17 cellular contexts compared by ENCODE assay signal in genomic region chr12:32569256-32569655, GRCh38.
DNase-seq lines count a peak whose midpoint lies in the region; ATAC-seq and TF ChIP-seq lines count a peak whose summit lies in the region.
"Had no signal": no experiment of that assay in that cellular context is flagged by ENCODE, and none has a peak within 500 bp of the region (broad histone marks: within the 10 kb centered on the region; RNA-seq: fewer than 3 reads in every experiment).

No MANE protein-coding gene starts in this region.

- intact Hi-C loops in Calu3 (cut with micrococcal nuclease; ENCODE audit: unreplicated experiment), result loop anchor here (2.0 kb wide), 2 partner anchors 34 to 114 kb away; no protein-coding TSS in a partner anchor

- no peak overlapping the region for H3K4me2 ChIP-seq in osteoblast (ENCODE audit: insufficient read depth, low read length)

- TF ChIP-seq CTCF in Calu3 (IDR thresholded peaks at IDR 0.05; ENCODE audit: unreplicated experiment), result no peak
- TF ChIP-seq CTCF in osteoblast (IDR thresholded peaks at IDR 0.05; ENCODE audit: extremely low read depth, low read depth, low read length), result no peak

- H2AFZ ChIP-seq in osteoblast (ENCODE audit: low read length), result peak overlapping the region; percentile 54

- peak overlapping the region; percentile 77 for H3K27ac Mint-ChIP-seq in Calu3 (ENCODE audit: unreplicated experiment)
- H3K27ac Mint-ChIP-seq: activated CD4-positive, alpha-beta T cell treated with anti-CD3 and anti-CD28 coated beads, Interleukin-2, amount 10 ng/mL, durations not matched to agents 24 days and 14 days; activated T-helper 1 cell treated with anti-CD3 and anti-CD28 coated beads, Interleukin-12 subunit alpha, Interleukin-12 subunit beta, Interleukin-2, Interleukin-4 antibody, amounts not matched to agents 30 ng/mL and 10 ng/mL and 1 ng/mL, durations not matched to agents 14 hours and 24 hours and 36 hours; T-helper 17 cell had no signal

- peaks cover 15% of the 10 kb centered on the region for H3K36me3 Mint-ChIP-seq in Calu3 (ENCODE audit: insufficient read depth, unreplicated experiment)

- H3K4me3 Mint-ChIP-seq in Calu3 (ENCODE audit: low read depth, unreplicated experiment), result peak overlapping the region; percentile 2
- H3K4me3 Mint-ChIP-seq: activated CD4-positive, alpha-beta T cell treated with anti-CD3 and anti-CD28 coated beads, Interleukin-2, amount 10 ng/mL, durations not matched to agents 24 days and 14 days; activated T-helper 1 cell treated with anti-CD3 and anti-CD28 coated beads, Interleukin-12 subunit alpha, Interleukin-12 subunit beta, Interleukin-2, Interleukin-4 antibody, amounts not matched to agents 30 ng/mL and 10 ng/mL and 1 ng/mL, durations not matched to agents 14 hours and 24 hours and 36 hours; T-helper 17 cell had no signal

- no peak overlapping the region for H3K4me3 ChIP-seq in osteoblast (ENCODE audit: insufficient read depth, low read length)
- H3K4me3 ChIP-seq: left lung had no signal

- H3K36me3 ChIP-seq in osteoblast (ENCODE audit: insufficient read depth, low read length), result no peaks in the 10 kb centered on the region

- H3K4me1 Mint-ChIP-seq in Calu3 (ENCODE audit: low read depth, unreplicated experiment), result peaks cover 49% of the 10 kb centered on the region
- H3K4me1 Mint-ChIP-seq: T-helper 17 cell had no signal

- peak overlapping the region; percentile 43 for H3K27ac ChIP-seq in cingulate gyrus (ENCODE audit: low read depth, low read length)
- H3K27ac ChIP-seq in osteoblast (ENCODE audit: low read depth, low read length), result peak overlapping the region; percentile 29

- no peak for ATAC-seq in GM18519 (IDR thresholded peaks at IDR 0.05; ENCODE audit: low FRiP score, unreplicated experiment)
- no peak for ATAC-seq in HG02981 (IDR thresholded peaks at IDR 0.05; ENCODE audit: unreplicated experiment)
- ATAC-seq: left lung, T-helper 17 cell had no signal

- H3K27me3 Mint-ChIP-seq in Calu3 (ENCODE audit: unreplicated experiment), result no peaks in the 10 kb centered on the region
- H3K27me3 Mint-ChIP-seq: activated CD4-positive, alpha-beta T cell treated with anti-CD3 and anti-CD28 coated beads, Interleukin-2, amount 10 ng/mL, durations not matched to agents 24 days and 14 days had no signal

- no peaks in the 10 kb centered on the region for H3K9me3 Mint-ChIP-seq in Calu3 (ENCODE audit: low read depth, unreplicated experiment)
- H3K9me3 Mint-ChIP-seq: activated CD4-positive, alpha-beta T cell treated with anti-CD3 and anti-CD28 coated beads, Interleukin-2, amount 10 ng/mL, durations not matched to agents 24 days and 14 days; activated T-helper 1 cell treated with anti-CD3 and anti-CD28 coated beads, Interleukin-12 subunit alpha, Interleukin-12 subunit beta, Interleukin-2, Interleukin-4 antibody, amounts not matched to agents 30 ng/mL and 10 ng/mL and 1 ng/mL, durations not matched to agents 14 hours and 24 hours and 36 hours had no signal

- H3K27me3 ChIP-seq in osteoblast (ENCODE audit: insufficient read depth, low read length), result no peaks in the 10 kb centered on the region
- H3K27me3 ChIP-seq: left lung had no signal

- no peaks in the 10 kb centered on the region for H3K9me3 ChIP-seq in osteoblast (ENCODE audit: low read depth, low read length)
- H3K9me3 ChIP-seq: left lung had no signal

- CTCF ChIA-PET in Calu3 (lab: Charles Lee), result no interaction called here

- DNase-seq in Calu3, result no peak
- DNase-seq in NCI-H82 (lab: John Stamatoyannopoulos, UW), result peak; percentile 56
- DNase-seq in osteoblast (ENCODE audit: insufficient read length, low spot score, missing footprints), result no peak
- no peak for DNase-seq in dedifferentiated amniotic fluid mesenchymal stem cell (ENCODE audit: extremely low spot score)
- DNase-seq in COLO668 (lab: John Stamatoyannopoulos, UW; ENCODE audit: unreplicated experiment), result no peak
- DNase-seq: activated CD4-positive, alpha-beta T cell treated with anti-CD3 and anti-CD28 coated beads, Interleukin-2, amount 10 ng/mL, durations not matched to agents 24 days and 14 days; DMS53; head of caudate nucleus; KG1; left lung; NCI-H2081; stimulated activated CD4-positive, alpha-beta T cell treated with anti-CD3 and anti-CD28 coated beads, Interleukin-2, amount 100 ng/mL, for 24 hours; T-helper 17 cell had no signal

- peaks cover 24% of the 10 kb centered on the region for H3K4me1 ChIP-seq in osteoblast (ENCODE audit: insufficient read depth, low read length)

- no peaks in the 10 kb centered on the region for H4K20me1 ChIP-seq in osteoblast (ENCODE audit: insufficient read depth, low read length)

- BruUV-seq in Calu3 (replicated peaks; lab: Mats Ljungman, UMichigan), result no TSS peak

- no peaks in the 10 kb centered on the region for H3K79me2 ChIP-seq in osteoblast (ENCODE audit: insufficient read depth, low read length)
